ENCODE assay signal across 8 cellular contexts in the genomic region with DNA sequence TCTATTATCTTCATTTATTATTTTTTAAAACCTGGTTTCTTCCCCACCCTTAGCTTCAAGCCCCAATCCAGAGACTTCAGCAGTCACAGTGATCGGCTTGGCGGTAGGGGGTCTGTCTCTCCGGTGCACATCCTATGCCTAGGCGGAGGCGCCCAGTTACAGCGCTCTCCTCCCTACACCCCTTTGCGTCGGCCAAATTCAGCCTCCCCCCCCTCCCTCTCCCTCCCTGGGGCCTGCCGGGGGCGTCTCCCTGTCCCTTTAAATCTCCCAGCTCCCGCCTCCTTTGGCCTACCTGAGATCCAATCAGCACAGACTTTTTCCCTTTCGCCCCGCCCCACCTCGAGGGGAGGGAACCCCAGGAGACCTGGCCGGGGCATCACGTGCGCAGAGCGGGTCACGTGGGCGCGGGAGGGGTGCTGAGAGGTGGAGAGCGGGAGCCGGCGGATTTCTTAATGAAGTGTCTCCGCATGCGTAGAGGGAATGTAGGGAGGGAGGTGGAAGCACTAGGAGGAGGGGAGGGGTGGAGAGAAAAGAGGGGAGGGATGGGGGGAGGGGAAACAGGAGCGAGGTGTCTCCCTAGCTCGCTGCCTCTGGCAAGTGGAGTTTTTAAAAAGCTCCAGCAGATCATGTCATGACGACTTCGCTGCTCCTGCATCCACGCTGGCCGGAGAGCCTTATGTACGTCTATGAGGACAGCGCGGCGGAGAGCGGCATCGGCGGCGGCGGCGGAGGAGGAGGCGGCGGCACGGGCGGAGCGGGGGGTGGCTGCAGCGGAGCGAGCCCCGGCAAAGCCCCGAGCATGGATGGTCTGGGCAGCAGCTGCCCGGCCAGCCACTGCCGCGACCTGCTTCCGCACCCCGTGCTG. TPM values are rescaled to one million over a fixed set of nuclear protein-coding genes. Genes with fewer than 3 reads are reported as not detected.
A peak's percentile ranks its signal among the peaks of the same experiment; 100 is the strongest.
DNase-seq lines count a peak whose midpoint lies in the region; TF ChIP-seq lines count a peak whose summit lies in the region.

A gene with protein sequence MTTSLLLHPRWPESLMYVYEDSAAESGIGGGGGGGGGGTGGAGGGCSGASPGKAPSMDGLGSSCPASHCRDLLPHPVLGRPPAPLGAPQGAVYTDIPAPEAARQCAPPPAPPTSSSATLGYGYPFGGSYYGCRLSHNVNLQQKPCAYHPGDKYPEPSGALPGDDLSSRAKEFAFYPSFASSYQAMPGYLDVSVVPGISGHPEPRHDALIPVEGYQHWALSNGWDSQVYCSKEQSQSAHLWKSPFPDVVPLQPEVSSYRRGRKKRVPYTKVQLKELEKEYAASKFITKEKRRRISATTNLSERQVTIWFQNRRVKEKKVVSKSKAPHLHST (plus strand): TSS at position 556 of the 865 bp plus-strand sequence. CDS start 76 bp downstream, at position 632.

- DNase-seq in 8988T (peak; percentile 92), H7 (peak; percentile 98), NCI-H748 (lab: John Stamatoyannopoulos, UW; ENCODE audit: unreplicated experiment) (peak; percentile 99), cerebellar cortex (ENCODE audit: low spot score) (peak; percentile 96), occipital lobe (lab: John Stamatoyannopoulos, UW) (no peak), SKM-1 (lab: John Stamatoyannopoulos, UW; ENCODE audit: unreplicated experiment) (no peak)
- DNase-seq in effector memory CD4-positive, alpha-beta T cell: no peak

- no peak for TF ChIP-seq EP300 in neural cell (conservative IDR thresholded peaks at IDR 0.05; ENCODE audit: poor library complexity, severe bottlenecking)

- no peak for TF ChIP-seq RAD21 in neural cell (conservative IDR thresholded peaks at IDR 0.05)

- H3K27ac ChIP-seq in neural cell (ENCODE audit: low read length): no peak within 1 kb of the TSS
- no peak within 1 kb of the TSS for H3K27ac ChIP-seq in effector memory CD4-positive, alpha-beta T cell (ENCODE audit: insufficient read depth, low read length, poor library complexity, severe bottlenecking)

- H3K9ac ChIP-seq in neural cell (ENCODE audit: low read length): no peak within 1 kb of the TSS

- H4K20me1 ChIP-seq in neural cell (ENCODE audit: insufficient read depth): no peaks in the 10 kb centered on the region

- no peaks in the 10 kb centered on the region for H3K9me2 ChIP-seq in neural cell (ENCODE audit: insufficient read depth, low read length)

- H3K4me3 ChIP-seq in H7 (ENCODE audit: insufficient read depth, low read depth, low read length): no peak within 1 kb of the TSS; the same call in 1 of the 2 replicates
- peak within 1 kb of the TSS; percentile 49 for H3K4me3 ChIP-seq in neural cell (ENCODE audit: low read length)
- no peak within 1 kb of the TSS for H3K4me3 ChIP-seq in effector memory CD4-positive, alpha-beta T cell (ENCODE audit: insufficient read depth, low read depth, low read length, poor library complexity, severe bottlenecking)

- H3K36me3 ChIP-seq in H7 (replicated peaks; ENCODE audit: control insufficient read depth, insufficient read depth, low read length) (no peaks in the 10 kb centered on the region), neural cell (ENCODE audit: insufficient read depth, low read length) (no peaks in the 10 kb centered on the region)
- no peaks in the 10 kb centered on the region for H3K36me3 ChIP-seq in effector memory CD4-positive, alpha-beta T cell (ENCODE audit: control insufficient read depth, insufficient read depth, low read length)

- H2AFZ ChIP-seq in neural cell (ENCODE audit: low read depth, low read length): no peak within 1 kb of the TSS

- H3F3A ChIP-seq in neural cell (ENCODE audit: insufficient read depth, low read length, poor library complexity, severe bottlenecking): no peaks in the 10 kb centered on the region

- TF ChIP-seq CTCF in neural cell (IDR thresholded peaks at IDR 0.05; ENCODE audit: poor library complexity, severe bottlenecking): no peak

- no peaks in the 10 kb centered on the region for H3K79me2 ChIP-seq in neural cell (replicated peaks; ENCODE audit: insufficient read depth, low read length)

- peaks cover 6% of the 10 kb centered on the region for H3K4me1 ChIP-seq in effector memory CD4-positive, alpha-beta T cell (ENCODE audit: control insufficient read depth, insufficient read depth, low read length, poor library complexity, severe bottlenecking)

- H3K9me3 ChIP-seq in neural cell (ENCODE audit: low read length): no peaks in the 10 kb centered on the region
- H3K9me3 ChIP-seq in effector memory CD4-positive, alpha-beta T cell (ENCODE audit: control insufficient read depth, low read length): no peaks in the 10 kb centered on the region

- no peak within 1 kb of the TSS for H3K4me2 ChIP-seq in neural cell (ENCODE audit: low read length)

- H3K27me3 ChIP-seq in H7 (ENCODE audit: control insufficient read depth, insufficient read depth, low read length) (peaks cover 100% of the 10 kb centered on the region), neural cell (ENCODE audit: insufficient read depth, low read depth, low read length) (peaks cover 100% of the 10 kb centered on the region)
- peaks cover 81% of the 10 kb centered on the region for H3K27me3 ChIP-seq in effector memory CD4-positive, alpha-beta T cell (replicated peaks; ENCODE audit: control insufficient read depth, insufficient read depth, low read length, poor library complexity, severe bottlenecking)

TF ChIP-seq in neural cell, 6 proteins besides CTCF, POLR2A, EP300 and RAD21:
- TF ChIP-seq SMC3 (conservative IDR thresholded peaks at IDR 0.05; ENCODE audit: poor library complexity): no peak
- no peak for TF ChIP-seq REST (IDR thresholded peaks at IDR 0.05; ENCODE audit: borderline replicate concordance)
- TF ChIP-seq POLR2AphosphoS5 (IDR thresholded peaks at IDR 0.05): no peak
- peak; percentile 74 for TF ChIP-seq EZH2 (IDR thresholded peaks at IDR 0.05; ENCODE audit: borderline replicate concordance, insufficient read depth, low read length, poor library complexity, severe bottlenecking)
- no peak for TF ChIP-seq TAF1 (IDR thresholded peaks at IDR 0.05; ENCODE audit: low read depth)
- TF ChIP-seq MXI1 (conservative IDR thresholded peaks at IDR 0.05; ENCODE audit: poor library complexity, severe bottlenecking): no peak
TF ChIP-seq in neural cell: peak in this region for 1.

RNA-seq across cellular contexts. Expression of the gene that starts here (rescaled TPM):
- not detected in 2 replicates for total RNA-seq in H7 (2014; rRNA removed; shearing (Covaris generic))
- polyA plus RNA-seq in neural cell: not detected in 2 replicates
- not detected in 2 replicates for polyA minus RNA-seq in neural cell
- not detected for total RNA-seq in occipital lobe

Comparison
In these comparisons a context has a peak if more than half of its experiments do, and no peak if none do; other contexts are left out.
1. Peak in DNase-seq in H7; RNA of the gene not detected or under 1 TPM.
2. DNase-seq: peak in 8988T (single experiment), NCI-H748 (single experiment) and cerebellar cortex (single experiment); none in occipital lobe (single experiment), SKM-1 (single experiment) and effector memory CD4-positive, alpha-beta T cell (0 of 3).